ENCODE assay signal across 9 cellular contexts in the genomic region with DNA sequence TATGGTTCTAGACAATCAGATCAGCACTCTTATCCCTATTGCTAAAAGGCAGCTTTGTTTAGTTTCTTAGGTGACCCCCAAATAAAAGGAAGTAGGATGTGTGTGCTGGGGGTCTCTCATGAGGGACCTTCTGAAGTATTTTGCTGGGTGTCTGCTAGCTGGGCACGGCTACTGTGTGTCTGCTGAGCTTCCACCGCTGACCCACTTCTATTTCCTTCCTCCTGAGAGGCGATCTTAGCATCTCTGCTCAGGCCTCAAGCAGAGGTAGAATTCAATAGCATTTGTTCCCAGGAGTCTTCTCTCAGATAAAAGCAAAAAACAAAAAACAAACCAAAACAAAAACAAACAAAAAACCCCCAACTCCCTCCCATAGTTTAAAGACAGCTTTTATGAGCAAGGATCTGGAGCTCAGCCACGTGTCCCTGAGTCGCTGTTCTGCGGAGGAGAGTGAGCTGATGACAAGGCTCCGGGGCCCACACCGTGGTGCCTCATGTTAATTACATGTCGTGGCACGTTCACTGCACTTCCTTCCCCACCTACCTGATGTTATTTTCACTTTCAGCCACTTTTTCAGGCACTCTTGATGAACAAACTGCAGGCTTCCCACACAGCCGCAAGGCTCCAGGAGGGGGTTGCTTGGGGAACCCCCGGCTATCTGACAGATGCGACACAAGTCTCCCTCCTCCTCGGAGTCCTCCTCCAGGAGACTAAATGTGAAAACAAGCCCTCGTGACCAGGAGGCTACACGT.
DNase-seq lines count a peak whose midpoint lies in the region; ATAC-seq and TF ChIP-seq lines count a peak whose summit lies in the region.
"Had no signal": no experiment of that assay in that cellular context is flagged by ENCODE, and none has a peak within 500 bp of the region (broad histone marks: within the 10 kb centered on the region; RNA-seq: fewer than 3 reads in every experiment).

No MANE protein-coding gene starts in this region.

- CTCF ChIA-PET in CD4-positive, alpha-beta T cell (lab: Charles Lee) = interaction anchor here (1.0 kb wide), 1 partner anchor 8 kb away, joined by 5 read pairs; no protein-coding TSS in a partner anchor

- peaks cover 28% of the 10 kb centered on the region for H3K4me1 Mint-ChIP-seq in CD4-positive, alpha-beta T cell (ENCODE audit: low read depth)
- peaks cover 14 to 24% (median 23%) of the 10 kb centered on the region in 3 donors for H3K4me1 Mint-ChIP-seq in IgD-negative memory B cell
- peaks cover 40 to 67% of the 10 kb centered on the region in 2 donors for H3K4me1 Mint-ChIP-seq in stimulated activated naive B cell treated with anti-CD40 and anti-IgM and Interleukin-4, amounts not matched to agents 10 μg/mL and 1 μg/mL and 100 μg/mL, for 72 hours

- ATAC-seq in CD4-positive, alpha-beta T cell (ENCODE audit: poor library complexity) = peak; percentile 96
- peak; percentile 94 for ATAC-seq in GM21515 (IDR thresholded peaks at IDR 0.05; ENCODE audit: unreplicated experiment)
- ATAC-seq in stimulated activated naive B cell treated with anti-CD40 and anti-IgM and Interleukin-4, amounts not matched to agents 10 μg/mL and 1 μg/mL and 100 μg/mL, for 72 hours (replicated peaks) = peak; percentile 93 to 95

- H3K27ac ChIP-seq in CD4-positive, alpha-beta T cell (ENCODE audit: low read depth, low read length) = peak overlapping the region; percentile 8
- no peak overlapping the region for H3K27ac ChIP-seq in tibial artery
- H3K27ac ChIP-seq: thoracic aorta had no signal

- no peaks in the 10 kb centered on the region for H3K4me1 ChIP-seq in tibial artery

- H3K27me3 ChIP-seq in CD4-positive, alpha-beta T cell (ENCODE audit: control insufficient read depth, insufficient read depth, low read length) = no peaks in the 10 kb centered on the region
- H3K27me3 ChIP-seq in tibial artery = peaks cover 0 to 28% of the 10 kb centered on the region in 2 donors

- H3K9me3 Mint-ChIP-seq in CD4-positive, alpha-beta T cell = no peaks in the 10 kb centered on the region
- peaks cover 0 to 4% (median 0%) of the 10 kb centered on the region in 3 donors for H3K9me3 Mint-ChIP-seq in IgD-negative memory B cell
- H3K9me3 Mint-ChIP-seq in stimulated activated naive B cell treated with anti-CD40 and anti-IgM and Interleukin-4, amounts not matched to agents 10 μg/mL and 1 μg/mL and 100 μg/mL, for 72 hours = peaks cover 3 to 12% of the 10 kb centered on the region in 2 donors

- no peak for TF ChIP-seq CTCF in CD4-positive, alpha-beta T cell (IDR thresholded peaks at IDR 0.05)
- no peak for TF ChIP-seq CTCF in tibial artery (IDR thresholded peaks at IDR 0.05)

- H3K36me3 ChIP-seq in tibial artery = no peaks in the 10 kb centered on the region
- H3K36me3 ChIP-seq: thoracic aorta had no signal

- H3K4me3 ChIP-seq in tibial artery = no peak overlapping the region
- H3K4me3 ChIP-seq: thoracic aorta had no signal

- intact Hi-C loops in CD4-positive, alpha-beta T cell (cut with DNase I, micrococcal nuclease) = loop anchor here (1.0 to 5.0 kb wide), 2 partner anchors 238 to 243 kb away; no protein-coding TSS in a partner anchor
- intact Hi-C loops in tibial artery (cut with DNase I; ENCODE audit: low total_unique reads) = no loop called here

- peak overlapping the region; percentile 80 for H3K4me3 Mint-ChIP-seq in CD4-positive, alpha-beta T cell
- peak overlapping the region; percentile 30 to 93 (median 84) for H3K4me3 Mint-ChIP-seq in IgD-negative memory B cell
- H3K4me3 Mint-ChIP-seq in stimulated activated naive B cell treated with anti-CD40 and anti-IgM and Interleukin-4, amounts not matched to agents 10 μg/mL and 1 μg/mL and 100 μg/mL, for 72 hours = peak overlapping the region; percentile 42 to 69

- POLR2A ChIA-PET in CD4-positive, alpha-beta T cell (lab: Charles Lee) = interaction anchor here (0.5 to 1.8 kb wide), 4 partner anchors 14 to 241 kb away, joined by 3 to 17 read pairs (median 4); a partner anchor contains a TSS

- no peaks in the 10 kb centered on the region for H3K9me3 ChIP-seq in CD4-positive, alpha-beta T cell (ENCODE audit: control insufficient read depth, low read length)
- no peaks in the 10 kb centered on the region for H3K9me3 ChIP-seq in tibial artery
- H3K9me3 ChIP-seq: thoracic aorta had no signal

- H3K36me3 Mint-ChIP-seq in CD4-positive, alpha-beta T cell (ENCODE audit: low read depth) = no peaks in the 10 kb centered on the region
- peaks cover 5% of the 10 kb centered on the region for H3K36me3 Mint-ChIP-seq in IgD-negative memory B cell
- H3K36me3 Mint-ChIP-seq in stimulated activated naive B cell treated with anti-CD40 and anti-IgM and Interleukin-4, amounts not matched to agents 10 μg/mL and 1 μg/mL and 100 μg/mL, for 72 hours = peaks cover 8% of the 10 kb centered on the region in 2 donors

- peak; percentile 43 to 60 (median 50) for DNase-seq in CD4-positive, alpha-beta T cell
- DNase-seq in activated CD8-positive, alpha-beta memory T cell treated with anti-CD3 and anti-CD28 coated beads for 4 hours (ENCODE audit: low read depth in 2 of 2) = peak; percentile 60 to 76
- DNase-seq in islet precursor cell = peak; percentile 76
- DNase-seq in stimulated activated naive B cell treated with anti-CD40 and anti-IgM and Interleukin-4, amounts not matched to agents 10 μg/mL and 1 μg/mL and 100 μg/mL, for 72 hours = peak; percentile 83
- DNase-seq in SHP77 (lab: John Stamatoyannopoulos, UW) = no peak
- DNase-seq in tibial artery = no peak

- no peaks in the 10 kb centered on the region for H3K27me3 Mint-ChIP-seq in CD4-positive, alpha-beta T cell
- peaks cover 14% of the 10 kb centered on the region for H3K27me3 Mint-ChIP-seq in IgD-negative memory B cell
- H3K27me3 Mint-ChIP-seq in stimulated activated naive B cell treated with anti-CD40 and anti-IgM and Interleukin-4, amounts not matched to agents 10 μg/mL and 1 μg/mL and 100 μg/mL, for 72 hours = peaks cover 3 to 12% of the 10 kb centered on the region in 2 donors

- H3K27ac Mint-ChIP-seq in CD4-positive, alpha-beta T cell = peak overlapping the region; percentile 91
- H3K27ac Mint-ChIP-seq in IgD-negative memory B cell = peak overlapping the region; percentile 2 to 93 (median 82)
- H3K27ac Mint-ChIP-seq in stimulated activated naive B cell treated with anti-CD40 and anti-IgM and Interleukin-4, amounts not matched to agents 10 μg/mL and 1 μg/mL and 100 μg/mL, for 72 hours = peak overlapping the region; percentile 37

Comparison
In these comparisons a context has a peak if more than half of its experiments do, and no peak if none do; other contexts are left out.
1. DNase-seq: peak in CD4-positive, alpha-beta T cell (10 of 10), activated CD8-positive, alpha-beta memory T cell treated with anti-CD3 and anti-CD28 coated beads for 4 hours (2 of 2), islet precursor cell (single experiment) and stimulated activated naive B cell treated with anti-CD40 and anti-IgM and Interleukin-4, amounts not matched to agents 10 μg/mL and 1 μg/mL and 100 μg/mL, for 72 hours (single experiment); none in SHP77 (0 of 2) and tibial artery (0 of 2).
2. H3K27ac Mint-ChIP-seq: peak in every context shown above with its lines; median percentile 91 in CD4-positive, alpha-beta T cell; 82 in IgD-negative memory B cell; 37 in stimulated activated naive B cell treated with anti-CD40 and anti-IgM and Interleukin-4, amounts not matched to agents 10 μg/mL and 1 μg/mL and 100 μg/mL, for 72 hours.
3. Peak in every context shown above with its lines, with median percentiles within 50 percentile points of each other: ATAC-seq and H3K4me3 Mint-ChIP-seq.